9 cellular contexts compared by ENCODE assay signal in the genomic region with DNA sequence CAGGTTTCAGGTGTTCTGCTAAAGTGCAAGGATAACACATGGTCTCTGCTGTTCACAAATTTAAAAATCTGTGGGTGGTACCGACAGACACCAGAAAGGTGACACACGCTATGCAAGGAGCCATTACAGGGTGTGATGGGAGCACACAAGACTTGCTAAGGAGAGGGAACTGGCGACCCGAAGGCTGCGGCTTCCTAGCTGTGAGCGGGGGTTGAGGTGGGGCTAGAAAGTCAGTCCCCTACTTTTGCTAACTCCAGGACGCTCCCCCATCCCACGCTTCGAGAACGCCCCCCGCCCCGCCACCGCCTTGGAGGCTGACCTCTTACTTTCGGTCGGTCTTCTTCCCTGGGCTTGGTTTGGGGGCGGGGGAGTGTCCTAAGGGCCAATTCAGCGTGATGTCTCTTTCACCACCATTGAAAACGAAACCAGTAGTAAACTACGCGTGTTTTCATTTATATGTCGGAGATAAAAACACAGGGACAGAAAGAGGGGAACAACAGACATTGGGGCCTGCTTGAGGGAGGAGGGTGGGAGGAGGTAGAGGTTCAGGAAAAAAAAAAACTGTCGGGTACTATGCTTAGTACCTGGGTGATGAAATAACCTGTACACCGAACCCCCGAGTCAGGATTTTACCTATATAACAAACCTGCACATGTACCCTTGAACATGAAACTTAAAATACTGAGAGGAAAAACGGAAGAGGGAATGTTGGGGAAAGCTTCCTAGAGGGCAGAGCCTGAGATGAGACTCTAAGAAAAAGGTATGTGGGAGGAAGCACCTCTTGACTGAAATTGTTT. TPM values are rescaled to one million over a fixed set of nuclear protein-coding genes. Genes with fewer than 3 reads are reported as not detected.
A peak's percentile ranks its signal among the peaks of the same experiment; 100 is the strongest.
DNase-seq lines count a peak whose midpoint lies in the region; ATAC-seq, FAIRE-seq and TF ChIP-seq lines count a peak whose summit lies in the region.
"Had no signal": no experiment of that assay in that cellular context is flagged by ENCODE, and none has a peak within 500 bp of the region (broad histone marks: within the 10 kb centered on the region; RNA-seq: fewer than 3 reads in every experiment).

No MANE protein-coding gene starts in this region.

- ATAC-seq in natural killer cell (peak in 1 of 3 donors; percentile 6), HG02870 (IDR thresholded peaks at IDR 0.05; ENCODE audit: unreplicated experiment) (no peak)

- H3K27me3 ChIP-seq in Caco-2 (replicated peaks; ENCODE audit: control insufficient read depth, insufficient read depth, low read length): no peaks in the 10 kb centered on the region
- no peaks in the 10 kb centered on the region for H3K27me3 ChIP-seq in transverse colon

- no peak for FAIRE-seq in RCC 7860 (lab: Jason Lieb, UNC)

- no peak for TF ChIP-seq EP300 in transverse colon (IDR thresholded peaks at IDR 0.05; ENCODE audit: low read depth)

- H3K9me3 ChIP-seq in Caco-2 (no peaks in the 10 kb centered on the region), transverse colon (no peaks in the 10 kb centered on the region)

- peaks cover 31% of the 10 kb centered on the region for H3K36me3 Mint-ChIP-seq in Caco-2 (ENCODE audit: insufficient read depth, unreplicated experiment)
- peaks cover 28% of the 10 kb centered on the region for H3K36me3 Mint-ChIP-seq in activated CD4-positive, alpha-beta T cell treated with anti-CD3 and anti-CD28 coated beads, Interleukin-2, amount 10 ng/mL, durations not matched to agents 24 days and 14 days (ENCODE audit: low read depth)
- H3K36me3 Mint-ChIP-seq in natural killer cell: no peaks in the 10 kb centered on the region

- 0 to 1% methylated on average over 13 to 25 of the region's 25 CpGs for WGBS in transverse colon (ENCODE audit: low coverage in 1 of 2), 2 donors

- H3K27ac ChIP-seq in transverse colon: peak overlapping the region; percentile 97 to 99 (median 99)

- peaks cover 21% of the 10 kb centered on the region for H3K4me1 ChIP-seq in Caco-2
- peaks cover 23 to 45% (median 36%) of the 10 kb centered on the region in 4 donors for H3K4me1 ChIP-seq in transverse colon

- intact Hi-C loops in Caco-2 (cut with micrococcal nuclease; ENCODE audit: unreplicated experiment): no loop called here
- intact Hi-C loops in activated CD4-positive, alpha-beta T cell treated with anti-CD3 and anti-CD28 coated beads, Interleukin-2, amount 10 ng/mL, durations not matched to agents 24 days and 14 days (cut with micrococcal nuclease): loop anchor here (2.0 to 10.0 kb wide), 2 partner anchors 39 to 1529 kb away; partner anchors contain the start of genes MEF2D and PMVK
- intact Hi-C loops in natural killer cell (cut with micrococcal nuclease): loop anchor here (2.0 kb wide), 2 partner anchors 19 to 41 kb away; partner anchors contain the start of gene PBXIP1
- intact Hi-C loops in transverse colon (cut with DNase I; ENCODE audit: low total_unique reads): no loop called here

- TF ChIP-seq CTCF in Caco-2 (IDR thresholded peaks at IDR 0.05; ENCODE audit: insufficient read depth in 1 of 2, low read depth in 1 of 2, low read length in 1 of 2, severe bottlenecking in 1 of 2, unreplicated experiment in 1 of 2): no peak
- TF ChIP-seq CTCF in epithelial cell of esophagus (IDR thresholded peaks at IDR 0.05; ENCODE audit: insufficient read depth, low read depth, low read length, missing control alignments): no peak
- no peak for TF ChIP-seq CTCF in natural killer cell (IDR thresholded peaks at IDR 0.05)
- no peak for TF ChIP-seq CTCF in transverse colon (IDR thresholded peaks at IDR 0.05)

- TF ChIP-seq POLR2A in transverse colon (IDR thresholded peaks at IDR 0.05): no peak

- H3K4me3 Mint-ChIP-seq in Caco-2 (ENCODE audit: unreplicated experiment) (no peak overlapping the region), natural killer cell (no peak overlapping the region)
- H3K4me3 Mint-ChIP-seq in activated CD4-positive, alpha-beta T cell treated with anti-CD3 and anti-CD28 coated beads, Interleukin-2, amount 10 ng/mL, durations not matched to agents 24 days and 14 days: no peak overlapping the region
- H3K4me3 Mint-ChIP-seq: T-helper 17 cell had no signal

- TSS peak; percentile 66 for BruUV-seq in Caco-2 (replicated peaks; lab: Mats Ljungman, UMichigan)

- H3K4me1 Mint-ChIP-seq in Caco-2 (ENCODE audit: low read depth, unreplicated experiment) (peaks cover 18% of the 10 kb centered on the region), natural killer cell (peaks cover 13 to 15% of the 10 kb centered on the region in 2 donors)
- H3K4me1 Mint-ChIP-seq in activated CD4-positive, alpha-beta T cell treated with anti-CD3 and anti-CD28 coated beads, Interleukin-2, amount 10 ng/mL, durations not matched to agents 24 days and 14 days: peaks cover 37% of the 10 kb centered on the region

- CTCF ChIA-PET in Caco-2 (lab: Charles Lee): interaction anchor here (2.3 kb wide), 1 partner anchor 24 kb away, joined by 8 read pairs; no protein-coding TSS in a partner anchor

- in situ Hi-C loops in transverse colon (cut with MboI; ENCODE audit: low pct_ligation_motif_present in 1 of 4, low pct_unique_long_range_greater_than_20kb in 1 of 4, low sequenced_read_pairs in 3 of 4): no loop called here

- DNase-seq in Caco-2 (peak; percentile 62 to 63), KG1 (lab: John Stamatoyannopoulos, UW) (peak; percentile 37), epithelial cell of esophagus (ENCODE audit: low read depth) (peak; percentile 43), natural killer cell (peak; percentile 53), transverse colon (peak; percentile 81), RCC 7860 (ENCODE audit: low spot score) (no peak)
- DNase-seq in activated CD4-positive, alpha-beta T cell treated with anti-CD3 and anti-CD28 coated beads, Interleukin-2, amount 10 ng/mL, durations not matched to agents 24 days and 14 days: peak; percentile 91

- H3K4me3 ChIP-seq in Caco-2 (ENCODE audit: low read depth, low read length) (peak overlapping the region; percentile 52), epithelial cell of esophagus (ENCODE audit: low read length) (peak overlapping the region; percentile 61), transverse colon (peak overlapping the region; percentile 42 to 70 (median 58))

- peaks cover 2% of the 10 kb centered on the region; the same call in 1 of the 2 replicates for H3K36me3 ChIP-seq in Caco-2 (ENCODE audit: control insufficient read depth, insufficient read depth, low read length)
- peaks cover 0 to 6% (median 0%) of the 10 kb centered on the region in 4 donors for H3K36me3 ChIP-seq in transverse colon

- H3K27me3 Mint-ChIP-seq in Caco-2 (ENCODE audit: insufficient read depth, unreplicated experiment): no peaks in the 10 kb centered on the region
- no peaks in the 10 kb centered on the region for H3K27me3 Mint-ChIP-seq in activated CD4-positive, alpha-beta T cell treated with anti-CD3 and anti-CD28 coated beads, Interleukin-2, amount 10 ng/mL, durations not matched to agents 24 days and 14 days
- no peaks in the 10 kb centered on the region for H3K27me3 Mint-ChIP-seq in natural killer cell (ENCODE audit: low read depth in 2 of 2)
- H3K27me3 Mint-ChIP-seq: T-helper 17 cell had no signal

- POLR2A ChIA-PET in Caco-2 (lab: Charles Lee): interaction anchor here (1.3 to 1.8 kb wide), 2 partner anchors 8 to 39 kb away, joined by 4 to 5 read pairs; partner anchors contain the start of genes FLAD1 and PMVK

- H3K9me3 Mint-ChIP-seq in Caco-2 (ENCODE audit: unreplicated experiment) (no peaks in the 10 kb centered on the region), natural killer cell (no peaks in the 10 kb centered on the region)
- no peaks in the 10 kb centered on the region for H3K9me3 Mint-ChIP-seq in activated CD4-positive, alpha-beta T cell treated with anti-CD3 and anti-CD28 coated beads, Interleukin-2, amount 10 ng/mL, durations not matched to agents 24 days and 14 days

- H3K27ac Mint-ChIP-seq in Caco-2 (ENCODE audit: unreplicated experiment) (no peak overlapping the region), natural killer cell (no peak overlapping the region)
- H3K27ac Mint-ChIP-seq in activated CD4-positive, alpha-beta T cell treated with anti-CD3 and anti-CD28 coated beads, Interleukin-2, amount 10 ng/mL, durations not matched to agents 24 days and 14 days: no peak overlapping the region
- H3K27ac Mint-ChIP-seq: T-helper 17 cell had no signal

RNA-seq across cellular contexts. Expression of gene CKS1B, which starts 1.1 kb away (rescaled TPM):
- total RNA-seq in Caco-2 (2022) (243 and 259 TPM in 2 replicates), natural killer cell (10 to 100 TPM in 2 of 3 donors, 1 to 10 TPM in 1; 8.5 to 13.0 (median 12.9) TPM), transverse colon (10 to 100 TPM in 3 of 4 donors, not detected in 1; 28.9 to 41.4 (median 35.2) TPM)
- total RNA-seq in activated CD4-positive, alpha-beta T cell treated with anti-CD3 and anti-CD28 coated beads, Interleukin-2, amount 10 ng/mL, durations not matched to agents 24 days and 14 days: 179 and 181 TPM in 2 replicates

RNA-seq across cellular contexts. Expression of gene SHC1, which starts 5.1 kb away (rescaled TPM):
- 58.0 and 59.6 TPM in 2 replicates for total RNA-seq in Caco-2 (2022)
- 50.4 and 60.5 TPM in 2 replicates for total RNA-seq in activated CD4-positive, alpha-beta T cell treated with anti-CD3 and anti-CD28 coated beads, Interleukin-2, amount 10 ng/mL, durations not matched to agents 24 days and 14 days
- 100 to 1,000 TPM in 1 of 3 donors, 10 to 100 TPM in 2; 94.6 to 112 (median 96.8) TPM for total RNA-seq in natural killer cell
- 100 to 1,000 TPM in 2 of 4 donors, 10 to 100 TPM in 2; 71.1 to 149 (median 92.0) TPM for total RNA-seq in transverse colon

RNA-seq across cellular contexts. Expression of gene FLAD1, which starts 7.5 kb away (rescaled TPM):
- 51.3 and 61.5 TPM in 2 replicates for total RNA-seq in Caco-2 (2022)
- total RNA-seq in activated CD4-positive, alpha-beta T cell treated with anti-CD3 and anti-CD28 coated beads, Interleukin-2, amount 10 ng/mL, durations not matched to agents 24 days and 14 days: 69.9 and 71.8 TPM in 2 replicates
- total RNA-seq in natural killer cell: 10 to 100 TPM; 32.1 to 47.6 (median 38.7) TPM
- 10 to 100 TPM; 32.7 to 42.4 (median 36.0) TPM for total RNA-seq in transverse colon

RNA-seq across cellular contexts. Expression of gene PYGO2, which starts 14.0 kb away (rescaled TPM):
- 34.1 and 34.9 TPM in 2 replicates for total RNA-seq in Caco-2 (2022)
- 34.4 and 34.8 TPM in 2 replicates for total RNA-seq in activated CD4-positive, alpha-beta T cell treated with anti-CD3 and anti-CD28 coated beads, Interleukin-2, amount 10 ng/mL, durations not matched to agents 24 days and 14 days
- total RNA-seq in natural killer cell: 10 to 100 TPM; 21.6 to 32.1 (median 27.5) TPM
- total RNA-seq in transverse colon: 10 to 100 TPM; 23.3 to 63.7 (median 29.0) TPM

RNA-seq across cellular contexts. Expression of gene LENEP, which starts 17.8 kb away (rescaled TPM):
- total RNA-seq in Caco-2 (2022) (0.50 and 0.53 TPM in 2 replicates), natural killer cell (not detected), transverse colon (not detected)
- total RNA-seq in activated CD4-positive, alpha-beta T cell treated with anti-CD3 and anti-CD28 coated beads, Interleukin-2, amount 10 ng/mL, durations not matched to agents 24 days and 14 days: 0.79 and 1.4 TPM in 2 replicates
- total RNA-seq: T-helper 17 cell had no signal

Comparison
In these comparisons a context has a peak if more than half of its experiments do, and no peak if none do; other contexts are left out.
1. intact Hi-C loops: an anchor here in activated CD4-positive, alpha-beta T cell treated with anti-CD3 and anti-CD28 coated beads, Interleukin-2, amount 10 ng/mL, durations not matched to agents 24 days and 14 days (2.0 to 10.0 kb wide) and natural killer cell (2.0 kb wide); none called in Caco-2 and transverse colon.